Comparison of ENCODE assay signal across 30 cellular contexts in the genomic region with DNA sequence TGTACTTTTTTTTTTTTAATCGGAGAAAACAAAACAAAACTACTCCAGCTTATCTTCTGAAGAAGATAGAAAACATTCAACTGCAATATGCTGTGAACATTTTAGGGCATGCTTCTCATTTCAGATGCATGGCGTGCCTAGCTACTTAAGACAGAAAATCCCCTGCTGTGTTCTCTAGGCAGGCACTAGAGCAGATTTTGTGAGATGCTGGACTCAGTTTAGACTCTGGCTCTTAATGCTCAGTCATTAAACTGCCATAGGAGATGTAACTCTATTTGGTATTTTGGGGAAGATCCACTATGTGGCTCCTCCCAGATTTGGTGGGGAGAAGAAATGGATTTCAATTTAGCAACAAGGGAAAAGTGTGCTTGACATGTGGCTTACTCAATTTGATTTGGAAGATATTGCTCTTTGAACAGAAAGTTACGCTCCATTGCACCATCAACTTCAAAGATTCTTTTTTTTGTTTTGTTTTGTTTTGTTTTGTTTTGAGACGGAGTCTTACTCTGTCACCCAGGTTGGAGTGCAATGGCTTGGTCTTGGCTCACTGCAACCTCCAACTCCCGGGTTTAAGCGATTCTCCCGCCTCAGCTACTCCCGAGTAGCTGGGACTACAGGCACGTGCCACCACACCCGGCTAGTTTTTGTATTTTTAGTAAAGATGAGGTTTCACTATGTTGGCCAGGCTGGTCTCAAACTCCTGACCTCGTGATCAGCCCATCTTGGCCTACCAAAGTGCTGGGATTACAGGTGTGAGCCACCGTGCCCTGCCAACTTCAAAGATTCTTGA.
DNase-seq lines count a peak whose midpoint lies in the region; ATAC-seq, FAIRE-seq and TF ChIP-seq lines count a peak whose summit lies in the region.
"Had no signal": no experiment of that assay in that cellular context is flagged by ENCODE, and none has a peak within 500 bp of the region (broad histone marks: within the 10 kb centered on the region; RNA-seq: fewer than 3 reads in every experiment).

No MANE protein-coding gene starts in this region.

- H3K9ac ChIP-seq in BLaER1 (no peak overlapping the region), PC-3 (ENCODE audit: low read length) (no peak overlapping the region), parathyroid adenoma (no peak overlapping the region)

- POLR2A ChIA-PET in PC-3 (lab: Charles Lee; ENCODE audit: unreplicated experiment) = no interaction called here

- no peaks in the 10 kb centered on the region for H3K9me2 ChIP-seq in PC-3 (replicated peaks; ENCODE audit: low read length)

- CTCF ChIA-PET in PC-3 (lab: Charles Lee) = interaction anchor here (0.6 kb wide), 1 partner anchor 317 kb away, joined by 3 read pairs; no protein-coding TSS in a partner anchor

- H3K27ac Mint-ChIP-seq in type B pancreatic cell = no peak overlapping the region
- H3K27ac Mint-ChIP-seq: activated CD4-positive, alpha-beta memory T cell treated with anti-CD3 and anti-CD28 coated beads, Interleukin-2, amount 10 ng/mL, durations not matched to agents 7 days and 5 days; activated naive CD8-positive, alpha-beta T cell treated with anti-CD3 and anti-CD28 coated beads, Interleukin-2, amount 10 ng/mL, durations not matched to agents 7 days and 5 days; stimulated activated memory B cell treated with anti-CD40 and anti-IgM and Interleukin-4, amounts not matched to agents 10 μg/mL and 1 μg/mL and 100 μg/mL, for 72 hours had no signal

- H3K36me3 ChIP-seq in BLaER1 = no peaks in the 10 kb centered on the region
- no peaks in the 10 kb centered on the region for H3K36me3 ChIP-seq in PC-3 (ENCODE audit: low read depth, low read length)
- no peaks in the 10 kb centered on the region for H3K36me3 ChIP-seq in parathyroid adenoma (ENCODE audit: control insufficient read depth, insufficient read depth, low read length)
- H3K36me3 ChIP-seq: BE2C, heart left ventricle, lower lobe of right lung, vagina had no signal

- intact Hi-C loops in PC-3 (cut with micrococcal nuclease) = loop anchor here (2.0 to 5.0 kb wide), 2 partner anchors 19 to 42 kb away; no protein-coding TSS in a partner anchor

- H3K4me1 Mint-ChIP-seq in type B pancreatic cell (ENCODE audit: unreplicated experiment) = peaks cover 28% of the 10 kb centered on the region
- H3K4me1 Mint-ChIP-seq: central memory CD8-positive, alpha-beta T cell; stimulated activated memory B cell treated with anti-CD40 and anti-IgM and Interleukin-4, amounts not matched to agents 10 μg/mL and 1 μg/mL and 100 μg/mL, for 72 hours had no signal

- no peaks in the 10 kb centered on the region for H4K20me1 ChIP-seq in BLaER1
- no peaks in the 10 kb centered on the region for H4K20me1 ChIP-seq in PC-3 (ENCODE audit: low read length)

- ATAC-seq in PC-3 = no peak
- ATAC-seq in GM21619 (IDR thresholded peaks at IDR 0.05; ENCODE audit: unreplicated experiment) = no peak
- ATAC-seq: A549; heart left ventricle; lower lobe of right lung; mucosa of descending colon; right cardiac atrium; stimulated activated memory B cell treated with anti-CD40 and anti-IgM and Interleukin-4, amounts not matched to agents 10 μg/mL and 1 μg/mL and 100 μg/mL, for 72 hours had no signal

- H3K27ac ChIP-seq in BLaER1 = no peak overlapping the region
- H3K27ac ChIP-seq in PC-3 (ENCODE audit: low read length) = peak overlapping the region; percentile 18; the same call in 1 of the 2 replicates
- peak overlapping the region; percentile 75 for H3K27ac ChIP-seq in parathyroid adenoma
- H3K27ac ChIP-seq: A549, heart left ventricle, lower lobe of right lung, vagina had no signal

- H3K4me3 ChIP-seq in BLaER1 (no peak overlapping the region), PC-3 (ENCODE audit: low read length) (no peak overlapping the region), choroid plexus epithelial cell (ENCODE audit: low read depth, low read length) (no peak overlapping the region), parathyroid adenoma (ENCODE audit: low read depth, low read length) (no peak overlapping the region)
- H3K4me3 ChIP-seq: A549, heart left ventricle, lower lobe of right lung, mucosa of descending colon, vagina had no signal

- DNase-seq in PC-3 (no peak), choroid plexus epithelial cell (ENCODE audit: low read depth) (peak; percentile 44), type B pancreatic cell (ENCODE audit: extremely low spot score, unreplicated experiment) (no peak), glomerular visceral epithelial cell (ENCODE audit: extremely low spot score) (no peak), urothelium cell line (ENCODE audit: low spot score) (no peak)
- DNase-seq: activated CD4-positive, alpha-beta memory T cell treated with anti-CD3 and anti-CD28 coated beads, Interleukin-2, amount 10 ng/mL, durations not matched to agents 7 days and 5 days; activated CD4-positive, alpha-beta T cell treated with anti-CD3 and anti-CD28 coated beads for 1 hour; activated naive CD8-positive, alpha-beta T cell treated with anti-CD3 and anti-CD28 coated beads, Interleukin-2, amount 10 ng/mL, durations not matched to agents 7 days and 5 days; BE2C; DMS153; GDM1; heart left ventricle; KG1; lower lobe of right lung; mucosa of descending colon; NCI-H1436 treated with DMSO at 0.1 percent for 48 hours; NCI-H446 treated with DMSO at 0.1 percent for 48 hours; nephron progenitor cell; posterior cingulate gyrus; right cardiac atrium; stimulated activated CD4-positive, alpha-beta T cell treated with anti-CD3 and anti-CD28 coated beads, Interleukin-12 subunit alpha, Interleukin-12 subunit beta, amount 100 ng/mL, for 4 hours; stimulated activated CD4-positive, alpha-beta T cell treated with anti-CD3 and anti-CD28 coated beads, Interleukin-4, amount 100 ng/mL, for 4 hours had no signal

- H3K9me3 ChIP-seq in BLaER1 = no peaks in the 10 kb centered on the region
- H3K9me3 ChIP-seq in PC-3 (ENCODE audit: low read length) = no peaks in the 10 kb centered on the region
- no peaks in the 10 kb centered on the region for H3K9me3 ChIP-seq in parathyroid adenoma (ENCODE audit: control insufficient read depth, low read length)
- H3K9me3 ChIP-seq: A549, BE2C, heart left ventricle, lower lobe of right lung, mucosa of descending colon, vagina had no signal

- no peaks in the 10 kb centered on the region for H3K27me3 ChIP-seq in BLaER1
- no peaks in the 10 kb centered on the region for H3K27me3 ChIP-seq in PC-3 (ENCODE audit: low read length)
- no peaks in the 10 kb centered on the region for H3K27me3 ChIP-seq in parathyroid adenoma (ENCODE audit: control insufficient read depth, insufficient read depth, low read length)
- H3K27me3 ChIP-seq: BE2C, heart left ventricle, vagina had no signal

- no peak for FAIRE-seq in urothelium cell line (lab: Jason Lieb, UNC)
- FAIRE-seq: A549, HTR-8/SVneo had no signal

- no peaks in the 10 kb centered on the region for H3K27me3 Mint-ChIP-seq in type B pancreatic cell
- H3K27me3 Mint-ChIP-seq: activated CD4-positive, alpha-beta memory T cell treated with anti-CD3 and anti-CD28 coated beads, Interleukin-2, amount 10 ng/mL, durations not matched to agents 7 days and 5 days; activated naive CD8-positive, alpha-beta T cell treated with anti-CD3 and anti-CD28 coated beads, Interleukin-2, amount 10 ng/mL, durations not matched to agents 7 days and 5 days; central memory CD8-positive, alpha-beta T cell; stimulated activated memory B cell treated with anti-CD40 and anti-IgM and Interleukin-4, amounts not matched to agents 10 μg/mL and 1 μg/mL and 100 μg/mL, for 72 hours had no signal

- H3F3A ChIP-seq in PC-3 (ENCODE audit: low read length, unreplicated experiment) = no peaks in the 10 kb centered on the region

- H2AFZ ChIP-seq in PC-3 (ENCODE audit: low read length) (no peak overlapping the region), parathyroid adenoma (peak overlapping the region; percentile 2)

- H3K4me1 ChIP-seq in BLaER1 (peaks cover 16% of the 10 kb centered on the region), PC-3 (ENCODE audit: insufficient read depth, low read length) (0 out of 2 replicates have a peak, but pooled peaks cover 6% of the 10 kb centered on the region), parathyroid adenoma (peaks cover 48% of the 10 kb centered on the region)
- H3K4me1 ChIP-seq: BE2C, lower lobe of right lung, vagina had no signal

- H3K4me2 ChIP-seq in BLaER1 (peak overlapping the region; percentile 26), PC-3 (ENCODE audit: low read length) (no peak overlapping the region), parathyroid adenoma (ENCODE audit: low read length) (no peak overlapping the region)
- H3K4me2 ChIP-seq: A549 had no signal

- H3K36me3 Mint-ChIP-seq in type B pancreatic cell = no peaks in the 10 kb centered on the region
- H3K36me3 Mint-ChIP-seq: activated naive CD8-positive, alpha-beta T cell treated with anti-CD3 and anti-CD28 coated beads, Interleukin-2, amount 10 ng/mL, durations not matched to agents 7 days and 5 days; stimulated activated memory B cell treated with anti-CD40 and anti-IgM and Interleukin-4, amounts not matched to agents 10 μg/mL and 1 μg/mL and 100 μg/mL, for 72 hours had no signal

- no peak for TF ChIP-seq CTCF in PC-3 (conservative IDR thresholded peaks at IDR 0.05; ENCODE audit: low read depth, low read length)
- TF ChIP-seq CTCF in choroid plexus epithelial cell (conservative IDR thresholded peaks at IDR 0.05; ENCODE audit: low read depth, low read length) = no peak
- no peak for TF ChIP-seq CTCF in parathyroid adenoma (IDR thresholded peaks at IDR 0.05)
- TF ChIP-seq CTCF in type B pancreatic cell (conservative IDR thresholded peaks at IDR 0.05) = no peak

- BruUV-seq in PC-3 (replicated peaks; lab: Mats Ljungman, UMichigan) = TSS peak; percentile 63

- no peaks in the 10 kb centered on the region for H3K9me3 Mint-ChIP-seq in type B pancreatic cell
- H3K9me3 Mint-ChIP-seq: activated CD4-positive, alpha-beta memory T cell treated with anti-CD3 and anti-CD28 coated beads, Interleukin-2, amount 10 ng/mL, durations not matched to agents 7 days and 5 days; activated naive CD8-positive, alpha-beta T cell treated with anti-CD3 and anti-CD28 coated beads, Interleukin-2, amount 10 ng/mL, durations not matched to agents 7 days and 5 days; central memory CD8-positive, alpha-beta T cell; nephron progenitor cell; stimulated activated memory B cell treated with anti-CD40 and anti-IgM and Interleukin-4, amounts not matched to agents 10 μg/mL and 1 μg/mL and 100 μg/mL, for 72 hours had no signal

- H3K4me3 Mint-ChIP-seq in type B pancreatic cell = no peak overlapping the region
- H3K4me3 Mint-ChIP-seq: activated CD4-positive, alpha-beta memory T cell treated with anti-CD3 and anti-CD28 coated beads, Interleukin-2, amount 10 ng/mL, durations not matched to agents 7 days and 5 days; activated naive CD8-positive, alpha-beta T cell treated with anti-CD3 and anti-CD28 coated beads, Interleukin-2, amount 10 ng/mL, durations not matched to agents 7 days and 5 days; central memory CD8-positive, alpha-beta T cell; nephron progenitor cell; stimulated activated memory B cell treated with anti-CD40 and anti-IgM and Interleukin-4, amounts not matched to agents 10 μg/mL and 1 μg/mL and 100 μg/mL, for 72 hours had no signal

- no peaks in the 10 kb centered on the region for H3K79me2 ChIP-seq in PC-3 (ENCODE audit: low read length)
- peaks cover 24% of the 10 kb centered on the region for H3K79me2 ChIP-seq in parathyroid adenoma
